In the genomic region with DNA sequence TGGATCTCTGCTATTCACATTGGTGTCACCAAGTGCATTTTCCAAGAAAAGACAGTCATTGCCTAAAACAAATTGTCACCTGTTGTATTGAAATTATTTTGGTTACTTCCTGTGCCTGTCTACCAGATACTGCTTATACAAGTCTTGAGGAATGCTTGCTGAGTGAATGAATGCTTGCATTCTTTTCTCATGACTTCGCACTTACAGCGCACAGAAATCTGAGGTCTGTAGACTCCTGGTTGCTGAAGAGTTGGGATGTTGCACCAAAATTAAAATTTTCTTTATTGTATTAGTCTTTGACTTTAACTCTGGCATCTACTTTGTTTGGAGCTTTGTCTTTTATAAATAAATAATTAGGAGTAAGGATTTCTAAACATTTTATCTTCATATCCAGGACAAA, we compare ENCODE assay signal across 16 cellular contexts. TPM values are rescaled to one million over a fixed set of nuclear protein-coding genes. Genes with fewer than 3 reads are reported as not detected.
DNase-seq lines count a peak whose midpoint lies in the region; TF ChIP-seq lines count a peak whose summit lies in the region.
"Had no signal": no experiment of that assay in that cellular context is flagged by ENCODE, and none has a peak within 500 bp of the region (broad histone marks: within the 10 kb centered on the region; RNA-seq: fewer than 3 reads in every experiment).

No MANE protein-coding gene starts in this region.

- H3K9me3 Mint-ChIP-seq in CD14-positive monocyte = peaks cover 0 to 5% (median 2%) of the 10 kb centered on the region in 7 donors
- peaks cover 0 to 2% (median 0%) of the 10 kb centered on the region in 6 donors for H3K9me3 Mint-ChIP-seq in immature natural killer cell

- no peak for TF ChIP-seq EP300 in Ishikawa (IDR thresholded peaks at IDR 0.05; ENCODE audit: borderline replicate concordance)

- H3K36me3 ChIP-seq in A673 (ENCODE audit: insufficient read depth, low read length, poor library complexity, severe bottlenecking) = no peaks in the 10 kb centered on the region
- no peaks in the 10 kb centered on the region for H3K36me3 ChIP-seq in kidney epithelial cell (ENCODE audit: control insufficient read depth, insufficient read depth, low read length)
- H3K36me3 ChIP-seq: heart right ventricle, thoracic aorta had no signal

- no peaks in the 10 kb centered on the region for H3K4me1 ChIP-seq in A673 (ENCODE audit: insufficient read depth, low read length, poor library complexity, severe bottlenecking)
- H3K4me1 ChIP-seq: heart right ventricle had no signal

- H3K4me3 Mint-ChIP-seq in CD14-positive monocyte (no peak overlapping the region), immature natural killer cell (no peak overlapping the region)

- H3K9me3 ChIP-seq in A673 (ENCODE audit: low read depth, low read length, poor library complexity, severe bottlenecking) = no peaks in the 10 kb centered on the region
- H3K9me3 ChIP-seq: thoracic aorta had no signal

- TF ChIP-seq CTCF in A673 (conservative IDR thresholded peaks at IDR 0.05; ENCODE audit: low read depth, low read length) (no peak), cardiac fibroblast (IDR thresholded peaks at IDR 0.05; ENCODE audit: low read depth, low read length) (no peak), kidney epithelial cell (IDR thresholded peaks at IDR 0.05; ENCODE audit: insufficient read depth, low read length, poor library complexity, severe bottlenecking) (no peak), CD14-positive monocyte (IDR thresholded peaks at IDR 0.05) (no peak)

- H3K4me1 Mint-ChIP-seq in CD14-positive monocyte = no peaks in the 10 kb centered on the region
- H3K4me1 Mint-ChIP-seq in immature natural killer cell = no peaks in the 10 kb centered on the region

- POLR2A ChIA-PET in A673 (lab: Charles Lee; ENCODE audit: low non-redundant PET) = no interaction called here

- no peaks in the 10 kb centered on the region for H3K36me3 Mint-ChIP-seq in CD14-positive monocyte
- no peaks in the 10 kb centered on the region for H3K36me3 Mint-ChIP-seq in immature natural killer cell

- DNase-seq in A673 (ENCODE audit: low spot score) (peak; percentile 36), cardiac fibroblast (ENCODE audit: low read depth in 2 of 2) (peak; percentile 5 to 25), kidney epithelial cell (ENCODE audit: low read depth) (peak; percentile 51), CD14-positive monocyte (ENCODE audit: low spot score) (no peak), immature natural killer cell (no peak), NCI-H69 (lab: John Stamatoyannopoulos, UW) (no peak), HuH-7 (ENCODE audit: low spot score) (no peak)
- DNase-seq: activated CD4-positive, alpha-beta T cell treated with anti-CD3 and anti-CD28 coated beads for 1 hour; activated T-cell treated with anti-CD3 and anti-CD28 coated beads for 4 hours; anterior cingulate cortex; effector memory CD4-positive, alpha-beta T cell; heart right ventricle; NCI-H2029 treated with DMSO at 0.1 percent for 48 hours had no signal

- H3K4me3 ChIP-seq in A673 (ENCODE audit: low read depth, low read length, poor library complexity, severe bottlenecking) (no peak overlapping the region), cardiac fibroblast (replicated peaks in 1 of 2; ENCODE audit: low read depth in 2 of 2, low read length in 2 of 2) (no peak overlapping the region), kidney epithelial cell (ENCODE audit: low read depth, low read length) (no peak overlapping the region)
- H3K4me3 ChIP-seq: heart right ventricle, thoracic aorta had no signal

- H3K27me3 Mint-ChIP-seq in CD14-positive monocyte (ENCODE audit: low read depth in 3 of 3) (peaks cover 0 to 7% (median 7%) of the 10 kb centered on the region in 3 donors), immature natural killer cell (ENCODE audit: low read depth in 3 of 3) (peaks cover 3 to 9% (median 6%) of the 10 kb centered on the region in 3 donors)

- no peak overlapping the region for H3K27ac ChIP-seq in A673 (ENCODE audit: low read depth, low read length, poor library complexity, severe bottlenecking)
- H3K27ac ChIP-seq: heart right ventricle, thoracic aorta had no signal

- H3K27me3 ChIP-seq in A673 (replicated peaks; ENCODE audit: insufficient read depth, low read depth, low read length, poor library complexity) (no peaks in the 10 kb centered on the region), kidney epithelial cell (ENCODE audit: control insufficient read depth, insufficient read depth, low read length) (no peaks in the 10 kb centered on the region)

- intact Hi-C loops in A673 (cut with micrococcal nuclease; ENCODE audit: unreplicated experiment) = no loop called here
- intact Hi-C loops in CD14-positive monocyte (cut with micrococcal nuclease) = no loop called here

- BruUV-seq in A673 (replicated peaks; lab: Mats Ljungman, UMichigan) = no TSS peak

- TF ChIP-seq RAD21 in Ishikawa (IDR thresholded peaks at IDR 0.05; ENCODE audit: low read depth) = no peak

- H3K27ac Mint-ChIP-seq in CD14-positive monocyte = no peak overlapping the region
- H3K27ac Mint-ChIP-seq in immature natural killer cell = no peak overlapping the region

- CTCF ChIA-PET in A673 (lab: Charles Lee) = no interaction called here

TF ChIP-seq in Ishikawa, 13 proteins besides CTCF, POLR2A, EP300 and RAD21:
- no peak for TF ChIP-seq CREB1 (IDR thresholded peaks at IDR 0.05; ENCODE audit: low read depth)
- TF ChIP-seq FOXM1 (IDR thresholded peaks at IDR 0.05; ENCODE audit: borderline replicate concordance, low read depth) = no peak
- TF ChIP-seq TEAD4 (IDR thresholded peaks at IDR 0.05) = peak; percentile 63; the same call in 1 of the 2 replicates
- TF ChIP-seq, protein P1, sequence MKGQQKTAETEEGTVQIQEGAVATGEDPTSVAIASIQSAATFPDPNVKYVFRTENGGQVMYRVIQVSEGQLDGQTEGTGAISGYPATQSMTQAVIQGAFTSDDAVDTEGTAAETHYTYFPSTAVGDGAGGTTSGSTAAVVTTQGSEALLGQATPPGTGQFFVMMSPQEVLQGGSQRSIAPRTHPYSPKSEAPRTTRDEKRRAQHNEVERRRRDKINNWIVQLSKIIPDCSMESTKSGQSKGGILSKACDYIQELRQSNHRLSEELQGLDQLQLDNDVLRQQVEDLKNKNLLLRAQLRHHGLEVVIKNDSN (IDR thresholded peaks at IDR 0.05) = no peak
- TF ChIP-seq YY1 (IDR thresholded peaks at IDR 0.05; ENCODE audit: low read depth) = no peak
- TF ChIP-seq TAF1 (IDR thresholded peaks at IDR 0.05; ENCODE audit: low read depth) = no peak
- TF ChIP-seq CEBPB (IDR thresholded peaks at IDR 0.05) = no peak
- no peak for TF ChIP-seq NFIC (IDR thresholded peaks at IDR 0.05)

RNA-seq across cellular contexts. Expression of a gene that starts 28.4 kb away (rescaled TPM):
- total RNA-seq in A673 (2021) (25.6 and 32.1 TPM in 2 replicates), kidney epithelial cell (0.75 and 1.0 TPM in 2 replicates)
- polyA plus RNA-seq in CD14-positive monocyte (not detected), immature natural killer cell (not detected)
- polyA plus RNA-seq: AG04450, heart right ventricle had no signal

Comparison
In these comparisons a context has a peak if more than half of its experiments do, and no peak if none do; other contexts are left out.
1. DNase-seq: peak in A673 (single experiment), cardiac fibroblast (2 of 2) and kidney epithelial cell (single experiment); none in CD14-positive monocyte (single experiment), immature natural killer cell (0 of 3), NCI-H69 (single experiment) and HuH-7 (single experiment).
2. RNA of a gene that starts 28.4 kb away (total RNA-seq): 25.6 to 32.1 TPM in A673; 0.75 to 1.0 TPM in kidney epithelial cell; every median in the first group is over 10 times any median in the second.